In genomic region chr11:57072640-57073039, GRCh38 we compare ENCODE assay signal across 9 cellular contexts.
DNase-seq lines count a peak whose midpoint lies in the region; ATAC-seq and TF ChIP-seq lines count a peak whose summit lies in the region.
"Had no signal": no experiment of that assay in that cellular context is flagged by ENCODE, and none has a peak within 500 bp of the region (broad histone marks: within the 10 kb centered on the region; RNA-seq: fewer than 3 reads in every experiment).

No MANE protein-coding gene starts in this region.

- no peaks in the 10 kb centered on the region for H3K36me3 ChIP-seq in HCT116 (ENCODE audit: control insufficient read depth in 1 of 2, insufficient read depth in 2 of 2, low read length in 2 of 2)
- no peaks in the 10 kb centered on the region for H3K36me3 ChIP-seq in hepatocyte (replicated peaks; ENCODE audit: insufficient read depth, low read depth)

- H3K9me2 ChIP-seq in HCT116 (ENCODE audit: insufficient read depth) (no peaks in the 10 kb centered on the region), hepatocyte (replicated peaks; ENCODE audit: insufficient read depth) (no peaks in the 10 kb centered on the region)

- no peak for TF ChIP-seq CTCF in HCT116 (IDR thresholded peaks at IDR 0.05 in 2 of 3, conservative IDR thresholded peaks at IDR 0.05 in 1 of 3; ENCODE audit: borderline replicate concordance in 1 of 3, insufficient read depth in 1 of 3, low read depth in 2 of 3, low read length in 2 of 3)
- no peak for TF ChIP-seq CTCF in hepatocyte (IDR thresholded peaks at IDR 0.05; ENCODE audit: poor library complexity)

- POLR2A ChIA-PET in HCT116 (lab: Charles Lee): no interaction called here

- H3K79me2 ChIP-seq in HCT116 (ENCODE audit: insufficient read depth, low read length) (no peaks in the 10 kb centered on the region), hepatocyte (no peaks in the 10 kb centered on the region)

- CTCF ChIA-PET in HCT116 (lab: Charles Lee): no interaction called here

- no peak overlapping the region for H3K9ac ChIP-seq in HCT116 (ENCODE audit: low read length)

- H2AFZ ChIP-seq in HCT116 (ENCODE audit: low read depth, low read length, poor library complexity, severe bottlenecking) (no peak overlapping the region), hepatocyte (no peak overlapping the region)

- H3K9me3 ChIP-seq in HCT116 (ENCODE audit: control insufficient read depth in 1 of 2, insufficient read depth in 1 of 2, low read depth in 1 of 2, low read length in 2 of 2) (no peaks in the 10 kb centered on the region), hepatocyte (ENCODE audit: low read depth) (no peaks in the 10 kb centered on the region)

- no peak overlapping the region for H3K4me3 ChIP-seq in HCT116 (replicated peaks in 1 of 2; ENCODE audit: low read depth in 1 of 2, low read length in 2 of 2)
- H3K4me3 ChIP-seq in hepatocyte: no peak overlapping the region

- RAD21 ChIA-PET in HCT116 (lab: Charles Lee; ENCODE audit: low non-redundant PET in 1 of 2, low total read pairs in 2 of 2, uncharacterized antibody in 2 of 2, unreplicated experiment in 2 of 2): no interaction called here

- DNase-seq in HCT116 (ENCODE audit: low read depth, low spot score) (peak; percentile 2), astrocyte of the hippocampus (ENCODE audit: low read depth, low spot score) (peak; percentile 91), hepatocyte (ENCODE audit: low spot score) (peak; percentile 46), stromal cell of bone marrow (ENCODE audit: low read depth) (peak; percentile 97), cerebellum (ENCODE audit: low spot score) (no peak), cerebellar cortex (ENCODE audit: low spot score) (no peak)
- DNase-seq in activated CD8-positive, alpha-beta memory T cell treated with anti-CD3 and anti-CD28 coated beads, Interleukin-2, amount 50 U/mL, for 48 hours: no peak
- DNase-seq: activated CD4-positive, CD25-positive, alpha-beta regulatory T cell treated with anti-CD3 and anti-CD28 coated beads, Interleukin-2, amount 50 U/mL, for 72 hours had no signal

- no peak for TF ChIP-seq POLR2A in HCT116 (IDR thresholded peaks at IDR 0.05; ENCODE audit: borderline replicate concordance, extremely low read depth, insufficient read depth, insufficient read length)

- H3K27me3 ChIP-seq in HCT116 (ENCODE audit: insufficient read depth, low read length) (0 out of 2 replicates have a peak, but pooled peaks cover 2% of the 10 kb centered on the region), hepatocyte (no peaks in the 10 kb centered on the region)

- ATAC-seq in HCT116 (no peak), HG03520 (IDR thresholded peaks at IDR 0.05; ENCODE audit: unreplicated experiment) (no peak)

- peaks cover 0 to 5% of the 10 kb centered on the region in 2 experiments; a peak in 1 of 4 replicates for H3K4me1 ChIP-seq in HCT116 (ENCODE audit: control insufficient read depth in 1 of 2, insufficient read depth in 2 of 2, low read length in 2 of 2)
- no peaks in the 10 kb centered on the region for H3K4me1 ChIP-seq in hepatocyte (ENCODE audit: insufficient read depth)

- no peak for TF ChIP-seq RAD21 in HCT116 (IDR thresholded peaks at IDR 0.05; ENCODE audit: low read depth)

- H4K20me1 ChIP-seq in HCT116 (ENCODE audit: insufficient read depth): no peaks in the 10 kb centered on the region
- no peaks in the 10 kb centered on the region for H4K20me1 ChIP-seq in hepatocyte (ENCODE audit: insufficient read depth, poor library complexity, severe bottlenecking)

- no peak overlapping the region for H3K27ac ChIP-seq in HCT116 (ENCODE audit: low read depth, low read length)
- peak overlapping the region; percentile 80 for H3K27ac ChIP-seq in hepatocyte

- intact Hi-C loops in HCT116 (cut with micrococcal nuclease): no loop called here

- BruUV-seq in HCT116 (replicated peaks; lab: Mats Ljungman, UMichigan): no TSS peak

- no peak overlapping the region for H3K4me2 ChIP-seq in HCT116 (ENCODE audit: low read length)
- H3K4me2 ChIP-seq in hepatocyte: no peak overlapping the region

TF ChIP-seq in HCT116, 20 proteins besides CTCF, POLR2A, EP300 and RAD21:
- no peak for TF ChIP-seq ZNF274 (IDR thresholded peaks at IDR 0.05; ENCODE audit: low read depth, low read length)
- TF ChIP-seq CBX3 (IDR thresholded peaks at IDR 0.05; ENCODE audit: low read depth): no peak
- TF ChIP-seq JUND (IDR thresholded peaks at IDR 0.05): peak; percentile 14; the same call in 1 of the 2 replicates
- TF ChIP-seq, protein P1, sequence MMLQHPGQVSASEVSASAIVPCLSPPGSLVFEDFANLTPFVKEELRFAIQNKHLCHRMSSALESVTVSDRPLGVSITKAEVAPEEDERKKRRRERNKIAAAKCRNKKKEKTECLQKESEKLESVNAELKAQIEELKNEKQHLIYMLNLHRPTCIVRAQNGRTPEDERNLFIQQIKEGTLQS (IDR thresholded peaks at IDR 0.05): no peak
- TF ChIP-seq FOSL1 (IDR thresholded peaks at IDR 0.05; ENCODE audit: low read depth): 0 out of 2 replicates have a peak, but pooled peaks have one; percentile 13
- TF ChIP-seq MAX (IDR thresholded peaks at IDR 0.05): no peak

Comparison
In these comparisons a context has a peak if more than half of its experiments do, and no peak if none do; other contexts are left out.
1. DNase-seq: peak in HCT116 (single experiment), astrocyte of the hippocampus (single experiment), hepatocyte (single experiment) and stromal cell of bone marrow (single experiment); none in cerebellum (single experiment), activated CD8-positive, alpha-beta memory T cell treated with anti-CD3 and anti-CD28 coated beads, Interleukin-2, amount 50 U/mL, for 48 hours (single experiment) and cerebellar cortex (single experiment).